22 cellular contexts compared by ENCODE assay signal in the genomic region with DNA sequence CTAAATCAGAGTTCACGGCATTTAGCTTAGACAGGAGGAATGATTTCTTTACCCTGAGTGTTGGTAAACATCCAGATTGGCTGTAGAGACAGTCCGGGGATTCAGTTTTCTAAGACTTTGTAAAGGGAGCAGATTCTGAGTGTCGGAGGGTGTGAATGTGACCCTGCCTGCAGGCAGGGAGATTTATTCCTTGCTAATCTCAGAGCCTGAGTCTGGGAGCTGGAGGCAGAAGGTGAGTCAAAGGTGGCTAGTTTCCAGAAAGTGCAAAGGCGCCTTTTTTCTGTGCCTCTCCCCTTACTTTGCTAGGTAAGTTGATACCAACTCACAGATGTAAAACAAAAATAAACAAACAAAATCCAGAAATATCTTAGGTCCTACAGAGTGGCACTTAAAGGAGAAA. TPM values are rescaled to one million over a fixed set of nuclear protein-coding genes. Genes with fewer than 3 reads are reported as not detected.
DNase-seq lines count a peak whose midpoint lies in the region; ATAC-seq, FAIRE-seq and TF ChIP-seq lines count a peak whose summit lies in the region.
"Had no signal": no experiment of that assay in that cellular context is flagged by ENCODE, and none has a peak within 500 bp of the region (broad histone marks: within the 10 kb centered on the region; RNA-seq: fewer than 3 reads in every experiment).

No MANE protein-coding gene starts in this region.

- FAIRE-seq in HepG2 (lab: Jason Lieb, UNC) = no peak

- in situ Hi-C loops in HepG2 (cut with HindIII; ENCODE audit: extremely low pct_ligation_motif_present, low pct_unique_long_range_greater_than_20kb) = no loop called here

- no peak overlapping the region for H2BK120ac ChIP-seq in trophoblast cell (ENCODE audit: insufficient read depth, low read length, poor library complexity)

- CTCF ChIA-PET in HepG2 (lab: Yijun Ruan, JAX; ENCODE audit: low intra/inter-chr PET ratio, low total read pairs) = no interaction called here

- H3K36me3 ChIP-seq in HepG2 (replicated peaks in 1 of 2; ENCODE audit: control insufficient read depth in 1 of 2, insufficient read depth in 2 of 2, low read length in 2 of 2) (peaks cover 27 to 81% of the 10 kb centered on the region in 2 experiments), right lobe of liver (peaks cover 0 to 20% (median 7%) of the 10 kb centered on the region in 4 donors), esophagus muscularis mucosa (peaks cover 0 to 49% (median 13%) of the 10 kb centered on the region in 4 donors), trophoblast cell (ENCODE audit: control insufficient read depth in 1 of 2, insufficient read depth in 2 of 2, low read length in 2 of 2) (peaks cover 25 to 51% of the 10 kb centered on the region in 2 experiments)

- H3K4me3 ChIP-seq in HepG2 (replicated peaks in 1 of 3; ENCODE audit: insufficient read depth in 1 of 3, low read depth in 2 of 3, low read length in 3 of 3) = no peak overlapping the region
- no peak overlapping the region for H3K4me3 ChIP-seq in right lobe of liver
- no peak overlapping the region for H3K4me3 ChIP-seq in esophagus muscularis mucosa
- no peak overlapping the region for H3K4me3 ChIP-seq in trophoblast cell (ENCODE audit: low read depth, low read length)
- H3K4me3 ChIP-seq: skin epidermis had no signal

- H4K20me1 ChIP-seq in HepG2 (ENCODE audit: insufficient read depth, low read length) = peaks cover 56% of the 10 kb centered on the region

- ATAC-seq in HepG2 (no peak), right lobe of liver (no peak)
- ATAC-seq: activated CD4-positive, CD25-positive, alpha-beta regulatory T cell treated with anti-CD3 and anti-CD28 coated beads, Interleukin-2, amount 50 U/mL, for 24 hours; activated CD8-positive, alpha-beta T cell treated with anti-CD3 and anti-CD28 coated beads, Interleukin-2, amount 10 ng/mL, durations not matched to agents 7 days and 5 days; left lobe of liver; natural killer cell treated with Interleukin-12 subunit alpha and Interleukin-12 subunit beta and Interleukin-15 and Interleukin-18, amount 100 ng/mL, for 72 hours had no signal

- TF ChIP-seq CTCF in HepG2 (CRISPR knock-in tag; IDR thresholded peaks at IDR 0.05) (no peak), right lobe of liver (IDR thresholded peaks at IDR 0.05) (no peak), esophagus muscularis mucosa (IDR thresholded peaks at IDR 0.05) (no peak)

- POLR2A ChIA-PET in HepG2 (lab: Yijun Ruan, JAX) = interaction anchor here (2.8 kb wide), 1 partner anchor 11 kb away, joined by 26 read pairs; the partner anchor contains the start of gene ATP1B1

- H3K14ac ChIP-seq in trophoblast cell (ENCODE audit: low read length) = no peak overlapping the region

- BruUV-seq in HepG2 (replicated peaks; lab: Mats Ljungman, UMichigan) = no TSS peak

- peaks cover 85% of the 10 kb centered on the region for H3K79me2 ChIP-seq in HepG2 (ENCODE audit: insufficient read depth, low read length)
- H3K79me2 ChIP-seq in trophoblast cell (ENCODE audit: control insufficient read depth, insufficient read depth, low read length, poor library complexity) = peaks cover 2% of the 10 kb centered on the region

- H3K9me3 ChIP-seq in HepG2 (ENCODE audit: low read length) = no peaks in the 10 kb centered on the region
- no peaks in the 10 kb centered on the region for H3K9me3 ChIP-seq in right lobe of liver
- no peaks in the 10 kb centered on the region for H3K9me3 ChIP-seq in esophagus muscularis mucosa
- no peaks in the 10 kb centered on the region for H3K9me3 ChIP-seq in trophoblast cell (ENCODE audit: insufficient read depth, low read depth, low read length)

- 99% methylated on average over 4 of the region's 4 CpGs for WGBS in HepG2 (ENCODE audit: low lambda C conversion rate)
- 76% methylated on average over 3 of the region's 4 CpGs for WGBS in right lobe of liver (ENCODE audit: insufficient coverage, low coverage, low lambda C conversion rate, missing lambda C conversion rate)
- WGBS in esophagus muscularis mucosa = 70% methylated on average over 4 of the region's 4 CpGs
- no CpG with 5 or more reads among the region's 4 CpGs for WGBS in trophoblast cell (ENCODE audit: extremely low coverage, insufficient coverage, insufficient read length)

- no peak overlapping the region for H2BK12ac ChIP-seq in trophoblast cell (ENCODE audit: low read length)

- H2BK5ac ChIP-seq in trophoblast cell (ENCODE audit: low read depth, low read length, poor library complexity) = no peak overlapping the region

- H3K9ac ChIP-seq in HepG2 (ENCODE audit: insufficient read depth, low read depth, low read length) (no peak overlapping the region), trophoblast cell (ENCODE audit: low read length) (no peak overlapping the region)

- TF ChIP-seq POLR2A in HepG2 (IDR thresholded peaks at IDR 0.05; ENCODE audit: insufficient read depth in 1 of 2, low read depth in 2 of 2, low read length in 2 of 2) (no peak), right lobe of liver (IDR thresholded peaks at IDR 0.05) (no peak), esophagus muscularis mucosa (IDR thresholded peaks at IDR 0.05; ENCODE audit: low read depth) (no peak)

- no peak overlapping the region for H3K4ac ChIP-seq in trophoblast cell (ENCODE audit: low read depth, low read length)

- H2AFZ ChIP-seq in HepG2 (ENCODE audit: low read length) = no peak overlapping the region
- H2AFZ ChIP-seq in trophoblast cell (ENCODE audit: insufficient read depth, low read length, poor library complexity) = no peak overlapping the region

- peaks cover 5% of the 10 kb centered on the region for H3K79me1 ChIP-seq in trophoblast cell (ENCODE audit: low read length)

- no peak overlapping the region for H3K27ac ChIP-seq in HepG2 (ENCODE audit: extremely low read length, insufficient read depth, low read length)
- peak overlapping the region in 1 of 3 donors; percentile 71 for H3K27ac ChIP-seq in right lobe of liver
- H3K27ac ChIP-seq in esophagus muscularis mucosa (replicated peaks in 1 of 4) = peak overlapping the region; percentile 62 to 98 (median 94)
- peak overlapping the region; percentile 6 for H3K27ac ChIP-seq in trophoblast cell (ENCODE audit: low read depth, low read length)

- H3K23ac ChIP-seq in trophoblast cell (ENCODE audit: low read length) = no peak overlapping the region

- H3K4me1 ChIP-seq in HepG2 (ENCODE audit: insufficient read depth, low read length) (peaks cover 85% of the 10 kb centered on the region), right lobe of liver (peaks cover 0 to 34% (median 15%) of the 10 kb centered on the region in 4 donors), esophagus muscularis mucosa (peaks cover 64 to 88% (median 80%) of the 10 kb centered on the region in 4 donors), trophoblast cell (ENCODE audit: control insufficient read depth in 1 of 2, insufficient read depth in 2 of 2, low read length in 2 of 2) (peaks cover 15 to 22% of the 10 kb centered on the region in 2 experiments)

- no peak overlapping the region for H2AK5ac ChIP-seq in trophoblast cell (ENCODE audit: low read length)

- no peak overlapping the region for H4K91ac ChIP-seq in trophoblast cell (ENCODE audit: low read depth, low read length)

- H3K18ac ChIP-seq in trophoblast cell (ENCODE audit: low read length) = no peak overlapping the region

- no peak overlapping the region for H4K12ac ChIP-seq in trophoblast cell (ENCODE audit: low read depth, low read length)

- no peak overlapping the region for H4K8ac ChIP-seq in trophoblast cell (ENCODE audit: low read depth, low read length)

- DNase-seq in HepG2 (ENCODE audit: low spot score) (no peak), right lobe of liver (no peak), esophagus muscularis mucosa (ENCODE audit: extremely low spot score) (no peak), trophoblast cell (peak in 1 of 2 donors; percentile 19), superior temporal gyrus (ENCODE audit: extremely low spot score) (no peak), LoVo (ENCODE audit: low spot score) (no peak)
- DNase-seq in activated CD8-positive, alpha-beta memory T cell treated with anti-CD3 and anti-CD28 coated beads, Interleukin-2, amount 50 U/mL, for 4 hours = no peak
- no peak for DNase-seq in stimulated activated CD4-positive, alpha-beta T cell treated with anti-CD3 and anti-CD28 coated beads, Interleukin-4, amount 100 ng/mL, for 24 hours
- DNase-seq: activated CD8-positive, alpha-beta T cell treated with anti-CD3 and anti-CD28 coated beads, Interleukin-2, amount 10 ng/mL, durations not matched to agents 7 days and 5 days; activated T-cell treated with anti-CD3 and anti-CD28 coated beads, Interleukin-2, amount 50 U/mL, for 24 hours; amniotic stem cell; effector memory CD4-positive, alpha-beta T cell; Karpas-422; NCI-H1092; NCI-H2029; OCI-M1; SHP77; stimulated activated CD4-positive, alpha-beta T cell treated with anti-CD3 and anti-CD28 coated beads, Interleukin-4, amount 100 ng/mL, for 1 hour had no signal

- intact Hi-C loops in HepG2 (cut with micrococcal nuclease; ENCODE audit: unreplicated experiment) = no loop called here
- intact Hi-C loops in right lobe of liver (cut with DNase I) = no loop called here
- intact Hi-C loops in esophagus muscularis mucosa (cut with DNase I) = no loop called here

- no peak for TF ChIP-seq RAD21 in HepG2 (CRISPR knock-in tag; IDR thresholded peaks at IDR 0.05)

- TF ChIP-seq EP300 in HepG2 (IDR thresholded peaks at IDR 0.05; ENCODE audit: low read depth in 2 of 2, low read length in 2 of 2) = no peak
- TF ChIP-seq EP300 in HepG2 (CRISPR knock-in tag; IDR thresholded peaks at IDR 0.05; ENCODE audit: borderline replicate concordance) = no peak
- TF ChIP-seq EP300 in esophagus muscularis mucosa (IDR thresholded peaks at IDR 0.05) = no peak

- H3K4me2 ChIP-seq in HepG2 (ENCODE audit: low read depth, low read length) = no peak overlapping the region
- no peak overlapping the region for H3K4me2 ChIP-seq in trophoblast cell (ENCODE audit: low read length)

- H3K27me3 ChIP-seq in HepG2 (ENCODE audit: control insufficient read depth in 1 of 2, insufficient read depth in 2 of 2, low read length in 2 of 2) (no peaks in the 10 kb centered on the region), right lobe of liver (no peaks in the 10 kb centered on the region), esophagus muscularis mucosa (no peaks in the 10 kb centered on the region), trophoblast cell (ENCODE audit: insufficient read depth, low read length) (no peaks in the 10 kb centered on the region)

RNA-seq across cellular contexts. Expression of gene ATP1B1, which starts 11.7 kb away (rescaled TPM):
- total RNA-seq in HepG2 (2016; rRNA removed; fragmentation: Illumina TruSeq; extraction: Trizol) = 89.8 and 135 TPM in 2 replicates
- 15.3 and 17.7 TPM in 2 replicates for total RNA-seq in HepG2 (2016; cell fraction: cytosol; rRNA removed; fragmentation: Illumina TruSeq; extraction: Trizol; ENCODE audit: low read depth)
- total RNA-seq in HepG2 (2016; cell fraction: insoluble cytoplasmic fraction; rRNA removed; fragmentation: Illumina TruSeq; extraction: Trizol) = 83.4 and 139 TPM in 2 replicates
- total RNA-seq in HepG2 (2016; cell fraction: membrane; rRNA removed; fragmentation: Illumina TruSeq; extraction: Trizol) = 47.8 and 51.7 TPM in 2 replicates
- 170 and 186 TPM in 2 replicates for total RNA-seq in HepG2 (2016; cell fraction: nucleus; rRNA removed; fragmentation: Illumina TruSeq; extraction: Trizol)
- 134 TPM in 2 replicates for polyA plus RNA-seq in HepG2 (2011; rRNA removed)
- polyA plus RNA-seq in HepG2 (2011; cell fraction: cytosol; rRNA removed) = 63.8 and 107 TPM in 2 replicates
- polyA plus RNA-seq in HepG2 (2011; cell fraction: nucleus; rRNA removed) = 45.7 and 54.4 TPM in 2 replicates
- polyA plus RNA-seq in HepG2 (2012) = 194 and 216 TPM in 2 replicates
- 12.7 and 13.7 TPM in 2 replicates for polyA plus RNA-seq in HepG2 (2016; cell fraction: cytosol; fragmentation: Illumina TruSeq; extraction: Trizol; ENCODE audit: low read depth)
- polyA plus RNA-seq in HepG2 (2016; cell fraction: insoluble cytoplasmic fraction; fragmentation: Illumina TruSeq; extraction: Trizol; ENCODE audit: low read depth) = 116 and 118 TPM in 2 replicates
- 31.8 and 33.5 TPM in 2 replicates for polyA plus RNA-seq in HepG2 (2016; cell fraction: membrane; fragmentation: Illumina TruSeq; extraction: Trizol; ENCODE audit: low read depth)
- polyA plus RNA-seq in HepG2 (2016; cell fraction: nucleus; fragmentation: Illumina TruSeq; extraction: Trizol; ENCODE audit: insufficient read depth, low read depth) = 298 and 311 TPM in 2 replicates
- polyA minus RNA-seq in HepG2 (2011; rRNA and poly(A)+ RNA removed; ENCODE audit: low replicate concordance) = 26.2 and 55.9 TPM in 2 replicates
- polyA minus RNA-seq in HepG2 (2011; cell fraction: cytosol; rRNA and poly(A)+ RNA removed) = 118 and 143 TPM in 2 replicates
- 93.7 and 117 TPM in 2 replicates for polyA minus RNA-seq in HepG2 (2011; cell fraction: nucleus; rRNA and poly(A)+ RNA removed)
- total RNA-seq in right lobe of liver = 10 to 100 TPM; 69.6 to 99.5 (median 78.5) TPM
- 10 to 100 TPM; 69.4 to 88.6 (median 78.3) TPM for total RNA-seq in esophagus muscularis mucosa
- polyA plus RNA-seq in trophoblast cell (2013) = 250 and 251 TPM in 2 replicates
